ENCODE assay signal across 22 cellular contexts in genomic region chr4:118012142-118012541, GRCh38. TPM values are rescaled to one million over a fixed set of nuclear protein-coding genes. Genes with fewer than 3 reads are reported as not detected.
DNase-seq lines count a peak whose midpoint lies in the region; ATAC-seq, FAIRE-seq and TF ChIP-seq lines count a peak whose summit lies in the region.
"Had no signal": no experiment of that assay in that cellular context is flagged by ENCODE, and none has a peak within 500 bp of the region (broad histone marks: within the 10 kb centered on the region; RNA-seq: fewer than 3 reads in every experiment).

No MANE protein-coding gene starts in this region.

- no peak overlapping the region for H3K27ac Mint-ChIP-seq in neural crest cell (ENCODE audit: unreplicated experiment)
- H3K27ac Mint-ChIP-seq in activated CD4-positive, alpha-beta memory T cell treated with anti-CD3 and anti-CD28 coated beads for 36 hours, result no peak overlapping the region
- H3K27ac Mint-ChIP-seq: CD4-positive, alpha-beta T cell; naive thymus-derived CD4-positive, alpha-beta T cell had no signal

- no peaks in the 10 kb centered on the region for H4K20me1 ChIP-seq in Karpas-422 (ENCODE audit: insufficient read depth, low read depth, low read length)

- no peak for FAIRE-seq in bronchial epithelial cell (lab: Jason Lieb, UNC)
- FAIRE-seq: TTC549 had no signal

- TF ChIP-seq CTCF in GM06990 (IDR thresholded peaks at IDR 0.05; ENCODE audit: insufficient read depth, low read length, poor library complexity, severe bottlenecking) (peak; percentile 40), bronchial epithelial cell (IDR thresholded peaks at IDR 0.05; ENCODE audit: insufficient read depth, low read length, severe bottlenecking) (peak; percentile 12), neural crest cell (conservative IDR thresholded peaks at IDR 0.05) (peak; percentile 36)

- no peak for ATAC-seq in HG03025 (IDR thresholded peaks at IDR 0.05; ENCODE audit: low FRiP score, unreplicated experiment)
- ATAC-seq: left lobe of liver; naive thymus-derived CD4-positive, alpha-beta T cell; upper lobe of right lung had no signal

- DNase-seq in GM06990 (ENCODE audit: extremely low read depth, insufficient read length) (no peak), Karpas-422 (peak; percentile 41), bronchial epithelial cell (ENCODE audit: low read depth) (no peak), neural crest cell (ENCODE audit: low read depth, low spot score) (no peak), cerebellum (ENCODE audit: low spot score) (no peak)
- no peak for DNase-seq in activated CD4-positive, alpha-beta memory T cell treated with anti-CD3 and anti-CD28 coated beads for 36 hours
- DNase-seq: activated gamma-delta T cell; CD4-positive, alpha-beta T cell; GDM1; naive thymus-derived CD4-positive, alpha-beta T cell; NCI-H1092; NCI-H2171 treated with DMSO at 0.1 percent for 48 hours; stimulated activated CD4-positive, alpha-beta T cell treated with anti-CD3 and anti-CD28 coated beads, Interleukin-4, amount 100 ng/mL, for 1 hour; upper lobe of right lung had no signal

- no peak overlapping the region for H3K27ac ChIP-seq in Karpas-422 (ENCODE audit: low read length)
- H3K27ac ChIP-seq: epithelial cell of prostate, right atrium auricular region, upper lobe of right lung had no signal

- H3K4me3 ChIP-seq in GM06990 (replicated peaks; ENCODE audit: low read depth, low read length) (no peak overlapping the region), Karpas-422 (ENCODE audit: low read length) (no peak overlapping the region), bronchial epithelial cell (ENCODE audit: low read depth, low read length) (no peak overlapping the region)
- H3K4me3 ChIP-seq: right atrium auricular region, upper lobe of right lung had no signal

- no peaks in the 10 kb centered on the region for H3K9me3 ChIP-seq in Karpas-422 (ENCODE audit: low read length)
- H3K9me3 ChIP-seq: right atrium auricular region, upper lobe of right lung had no signal

- intact Hi-C loops in activated CD4-positive, alpha-beta memory T cell treated with anti-CD3 and anti-CD28 coated beads for 36 hours (cut with micrococcal nuclease), result no loop called here

- no peaks in the 10 kb centered on the region for H3K27me3 ChIP-seq in GM06990 (replicated peaks; ENCODE audit: control insufficient read depth, insufficient read depth, low read length)
- H3K27me3 ChIP-seq in Karpas-422 (ENCODE audit: low read length), result no peaks in the 10 kb centered on the region
- no peaks in the 10 kb centered on the region for H3K27me3 ChIP-seq in bronchial epithelial cell (ENCODE audit: control insufficient read depth, insufficient read depth, low read length)
- H3K27me3 ChIP-seq: right atrium auricular region, upper lobe of right lung had no signal

- H3K4me3 Mint-ChIP-seq in neural crest cell, result no peak overlapping the region
- no peak overlapping the region for H3K4me3 Mint-ChIP-seq in activated CD4-positive, alpha-beta memory T cell treated with anti-CD3 and anti-CD28 coated beads for 36 hours
- H3K4me3 Mint-ChIP-seq: CD4-positive, alpha-beta T cell; naive thymus-derived CD4-positive, alpha-beta T cell had no signal

- H3K9ac ChIP-seq in Karpas-422 (ENCODE audit: low read length), result no peak overlapping the region

- no peaks in the 10 kb centered on the region for H3K9me3 Mint-ChIP-seq in neural crest cell
- no peaks in the 10 kb centered on the region for H3K9me3 Mint-ChIP-seq in activated CD4-positive, alpha-beta memory T cell treated with anti-CD3 and anti-CD28 coated beads for 36 hours
- H3K9me3 Mint-ChIP-seq: CD4-positive, alpha-beta T cell had no signal

- no peaks in the 10 kb centered on the region for H3K36me3 Mint-ChIP-seq in neural crest cell (ENCODE audit: low read depth)
- H3K36me3 Mint-ChIP-seq in activated CD4-positive, alpha-beta memory T cell treated with anti-CD3 and anti-CD28 coated beads for 36 hours, result no peaks in the 10 kb centered on the region
- H3K36me3 Mint-ChIP-seq: naive thymus-derived CD4-positive, alpha-beta T cell had no signal

- peaks cover 4% of the 10 kb centered on the region for H3K4me1 Mint-ChIP-seq in neural crest cell
- no peaks in the 10 kb centered on the region for H3K4me1 Mint-ChIP-seq in activated CD4-positive, alpha-beta memory T cell treated with anti-CD3 and anti-CD28 coated beads for 36 hours (ENCODE audit: low read depth)
- H3K4me1 Mint-ChIP-seq: naive thymus-derived CD4-positive, alpha-beta T cell had no signal

- no peaks in the 10 kb centered on the region for H3K36me3 ChIP-seq in GM06990 (ENCODE audit: control insufficient read depth, insufficient read depth, low read length)
- no peaks in the 10 kb centered on the region for H3K36me3 ChIP-seq in Karpas-422 (ENCODE audit: insufficient read depth, low read length)
- no peaks in the 10 kb centered on the region for H3K36me3 ChIP-seq in bronchial epithelial cell (ENCODE audit: control insufficient read depth, insufficient read depth, low read length)
- H3K36me3 ChIP-seq: right atrium auricular region, upper lobe of right lung had no signal

- CTCF ChIA-PET in activated CD4-positive, alpha-beta memory T cell treated with anti-CD3 and anti-CD28 coated beads for 36 hours (lab: Charles Lee), result no interaction called here

- no peaks in the 10 kb centered on the region for H3K27me3 Mint-ChIP-seq in neural crest cell (ENCODE audit: low read depth)
- no peaks in the 10 kb centered on the region for H3K27me3 Mint-ChIP-seq in activated CD4-positive, alpha-beta memory T cell treated with anti-CD3 and anti-CD28 coated beads for 36 hours
- H3K27me3 Mint-ChIP-seq: CD4-positive, alpha-beta T cell had no signal

- POLR2A ChIA-PET in activated CD4-positive, alpha-beta memory T cell treated with anti-CD3 and anti-CD28 coated beads for 36 hours (lab: Charles Lee), result no interaction called here

- no peaks in the 10 kb centered on the region for H3K9me2 ChIP-seq in Karpas-422 (replicated peaks; ENCODE audit: insufficient read depth, low read length)

- H3K79me2 ChIP-seq in Karpas-422 (ENCODE audit: low read length), result no peaks in the 10 kb centered on the region

- H3K4me1 ChIP-seq in Karpas-422 (ENCODE audit: low read length), result no peaks in the 10 kb centered on the region
- H3K4me1 ChIP-seq: right atrium auricular region, upper lobe of right lung had no signal

- H3K4me2 ChIP-seq in Karpas-422 (ENCODE audit: low read depth, low read length, poor library complexity, severe bottlenecking), result no peak overlapping the region

- H2AFZ ChIP-seq in Karpas-422 (ENCODE audit: low read length), result no peak overlapping the region

RNA-seq across cellular contexts. Expression of gene NDST3, which starts 22.1 kb away (rescaled TPM):
- total RNA-seq in Karpas-422 (2014; rRNA removed; shearing (Covaris generic); ENCODE audit: low replicate concordance), result not detected in 2 replicates
- not detected in 2 replicates for total RNA-seq in bronchial epithelial cell
- 5.7 and 5.9 TPM in 2 replicates for total RNA-seq in neural crest cell
- 47.4 TPM for total RNA-seq in cerebellum
- total RNA-seq in activated CD4-positive, alpha-beta memory T cell treated with anti-CD3 and anti-CD28 coated beads for 36 hours, result not detected
- total RNA-seq: activated CD8-positive, alpha-beta memory T cell treated with anti-CD3 and anti-CD28 coated beads for 36 hours; cardiac septum; CD4-positive, alpha-beta T cell; SK-MEL-5; upper lobe of right lung had no signal
